Comparison of ENCODE assay signal across 9 cellular contexts in genomic region chr17:48723555-48724239, GRCh38. TPM values are rescaled to one million over a fixed set of nuclear protein-coding genes. Genes with fewer than 3 reads are reported as not detected.
A peak's percentile ranks its signal among the peaks of the same experiment; 100 is the strongest.
DNase-seq lines count a peak whose midpoint lies in the region; ATAC-seq and TF ChIP-seq lines count a peak whose summit lies in the region.
"Had no signal": no experiment of that assay in that cellular context is flagged by ENCODE, and none has a peak within 500 bp of the region (broad histone marks: within the 10 kb centered on the region; RNA-seq: fewer than 3 reads in every experiment).

No MANE protein-coding gene starts in this region.

- TF ChIP-seq CTCF in coronary artery (IDR thresholded peaks at IDR 0.05): no peak

- H3K27ac ChIP-seq in coronary artery (no peak overlapping the region), neuronal stem cell (replicated peaks; ENCODE audit: low read length) (no peak overlapping the region)
- H3K27ac ChIP-seq: cardiac muscle cell had no signal

- no peaks in the 10 kb centered on the region for H3K79me1 ChIP-seq in neuronal stem cell (ENCODE audit: low read depth, low read length)

- H2BK15ac ChIP-seq in neuronal stem cell (ENCODE audit: low read length): no peak overlapping the region

- no CpG with 5 or more reads among the region's 40 CpGs for WGBS in neuronal stem cell (ENCODE audit: extremely low coverage in 2 of 2, insufficient read length in 2 of 2, insufficient replicate concordance in 1 of 2), 2 donors

- H3K4me3 ChIP-seq in coronary artery (peak overlapping the region; percentile 23), neuronal stem cell (ENCODE audit: low read length in 2 of 2) (no peak overlapping the region)
- H3K4me3 ChIP-seq: cardiac muscle cell had no signal

- DNase-seq in ELR (ENCODE audit: low read depth): peak; percentile 39
- DNase-seq in NCI-H510A (lab: John Stamatoyannopoulos, UW): peak; percentile 62
- DNase-seq in coronary artery (ENCODE audit: low spot score): no peak
- DNase-seq in neuronal stem cell (ENCODE audit: low spot score): no peak
- DNase-seq in dermis blood vessel endothelial cell: no peak
- no peak for DNase-seq in NCI-H2081 treated with DMSO at 0.1 percent for 48 hours (lab: John Stamatoyannopoulos, UW)

- H2AK5ac ChIP-seq in neuronal stem cell (ENCODE audit: low read depth, low read length): no peak overlapping the region

- H2BK5ac ChIP-seq in neuronal stem cell (ENCODE audit: low read length): no peak overlapping the region

- H3K18ac ChIP-seq in neuronal stem cell (ENCODE audit: low read length): no peak overlapping the region

- no peak overlapping the region for H3K9ac ChIP-seq in neuronal stem cell (ENCODE audit: low read depth, low read length, poor library complexity)

- H3K4me1 ChIP-seq in neuronal stem cell (ENCODE audit: control insufficient read depth in 2 of 2, insufficient read depth in 1 of 2, low read depth in 1 of 2, low read length in 2 of 2): no peaks in the 10 kb centered on the region

- no peak overlapping the region for H3K23ac ChIP-seq in neuronal stem cell (ENCODE audit: low read depth, low read length, poor library complexity)

- H4K8ac ChIP-seq in neuronal stem cell (ENCODE audit: low read depth, low read length): no peak overlapping the region

- peaks cover 76 to 100% (median 100%) of the 10 kb centered on the region in 3 experiments for H3K27me3 ChIP-seq in neuronal stem cell (ENCODE audit: control insufficient read depth in 3 of 3, insufficient read depth in 3 of 3, low read depth in 1 of 3, low read length in 3 of 3)

- H3K36me3 ChIP-seq in neuronal stem cell (replicated peaks in 1 of 2; ENCODE audit: control insufficient read depth in 2 of 2, insufficient read depth in 2 of 2, low read length in 2 of 2): no peaks in the 10 kb centered on the region
- H3K36me3 ChIP-seq: cardiac muscle cell had no signal

- no peak overlapping the region for H3K14ac ChIP-seq in neuronal stem cell (ENCODE audit: low read length)

- H3K4me2 ChIP-seq in neuronal stem cell (ENCODE audit: insufficient read depth, low read length, poor library complexity, severe bottlenecking): no peak overlapping the region

- peaks cover 0 to 15% of the 10 kb centered on the region in 2 donors for H3K9me3 ChIP-seq in neuronal stem cell (replicated peaks in 1 of 2; ENCODE audit: control insufficient read depth in 2 of 2, insufficient read depth in 1 of 2, low read depth in 1 of 2, low read length in 2 of 2)

- H2BK120ac ChIP-seq in neuronal stem cell (ENCODE audit: low read depth, low read length): no peak overlapping the region

- H2AFZ ChIP-seq in neuronal stem cell (ENCODE audit: low read length): peak overlapping the region; percentile 40

- no peak overlapping the region for H4K91ac ChIP-seq in neuronal stem cell (ENCODE audit: low read depth, low read length, poor library complexity)

- ATAC-seq in GM21526 (IDR thresholded peaks at IDR 0.05; ENCODE audit: low FRiP score, unreplicated experiment) (no peak), GM18517 (IDR thresholded peaks at IDR 0.05; ENCODE audit: unreplicated experiment) (no peak)

- H3K4ac ChIP-seq in neuronal stem cell (ENCODE audit: low read length): no peak overlapping the region

- H2BK12ac ChIP-seq in neuronal stem cell (ENCODE audit: low read length): no peak overlapping the region

RNA-seq across cellular contexts. Expression of gene PRAC2, which starts 0.7 kb away (rescaled TPM):
- not detected for polyA plus RNA-seq in neuronal stem cell (2013, experiment 1 of 2)
- not detected for polyA plus RNA-seq in neuronal stem cell (2013, experiment 2 of 2)
- not detected in 2 replicates for total RNA-seq in dermis blood vessel endothelial cell
- total RNA-seq: cardiac muscle cell had no signal
- polyA plus RNA-seq: cardiac muscle cell had no signal

RNA-seq across cellular contexts. Expression of gene PRAC1, which starts 1.4 kb away (rescaled TPM):
- polyA plus RNA-seq in neuronal stem cell (2013, experiment 1 of 2): not detected
- not detected for polyA plus RNA-seq in neuronal stem cell (2013, experiment 2 of 2)
- not detected in 2 replicates for total RNA-seq in dermis blood vessel endothelial cell
- total RNA-seq: cardiac muscle cell had no signal
- polyA plus RNA-seq: cardiac muscle cell had no signal

RNA-seq across cellular contexts. Expression of gene HOXB13, which starts 4.9 kb away (rescaled TPM):
- not detected for polyA plus RNA-seq in neuronal stem cell (2013, experiment 1 of 2)
- polyA plus RNA-seq in neuronal stem cell (2013, experiment 2 of 2): not detected
- total RNA-seq in dermis blood vessel endothelial cell: not detected in 2 replicates
- total RNA-seq: cardiac muscle cell had no signal
- polyA plus RNA-seq: cardiac muscle cell had no signal

Comparison
In these comparisons a context has a peak if more than half of its experiments do, and no peak if none do; other contexts are left out.
1. DNase-seq: peak in ELR (single experiment) and NCI-H510A (single experiment); none in coronary artery (single experiment), neuronal stem cell (single experiment), dermis blood vessel endothelial cell (single experiment) and NCI-H2081 treated with DMSO at 0.1 percent for 48 hours (single experiment).